Comparison of ENCODE assay signal across 7 cellular contexts in genomic region chr3:32421991-32422859, GRCh38. TPM values are rescaled to one million over a fixed set of nuclear protein-coding genes. Genes with fewer than 3 reads are reported as not detected.
A peak's percentile ranks its signal among the peaks of the same experiment; 100 is the strongest.
DNase-seq lines count a peak whose midpoint lies in the region; TF ChIP-seq lines count a peak whose summit lies in the region.

No MANE protein-coding gene starts in this region.

- peaks cover 56 to 66% of the 10 kb centered on the region in 2 donors for H3K4me1 ChIP-seq in thyroid gland

- H3K27ac ChIP-seq in brain microvascular endothelial cell (peak overlapping the region; percentile 26), thyroid gland (peak overlapping the region; percentile 93 to 98 (median 96))

- no peaks in the 10 kb centered on the region for H3K36me3 ChIP-seq in brain microvascular endothelial cell (replicated peaks)
- H3K36me3 ChIP-seq in thyroid gland, result no peaks in the 10 kb centered on the region

- in situ Hi-C loops in brain microvascular endothelial cell (cut with HindIII; ENCODE audit: low pct_ligation_motif_present, low sequenced_read_pairs), result no loop called here
- in situ Hi-C loops in G401 (cut with HindIII; ENCODE audit: low sequenced_read_pairs), result no loop called here

- no peak for TF ChIP-seq CTCF in brain microvascular endothelial cell (IDR thresholded peaks at IDR 0.05; ENCODE audit: low read depth, low read length, missing control alignments)
- no peak for TF ChIP-seq CTCF in thyroid gland (IDR thresholded peaks at IDR 0.05)

- peak in 1 of 2 donors; percentile 34 for TF ChIP-seq POLR2A in thyroid gland (IDR thresholded peaks at IDR 0.05)

- DNase-seq in ELR (ENCODE audit: low read depth) (peak; percentile 83), NCI-H2029 treated with DMSO at 0.1 percent for 48 hours (lab: John Stamatoyannopoulos, UW) (peak; percentile 88), brain microvascular endothelial cell (peak; percentile 62), left kidney (ENCODE audit: low read depth, low spot score) (peak; percentile 47), thyroid gland (peak; percentile 98 to 99), G401 (ENCODE audit: low spot score) (no peak), GM19238 (ENCODE audit: insufficient read length, low spot score) (no peak)

- intact Hi-C loops in thyroid gland (cut with DNase I), result no loop called here

- WGBS in thyroid gland, 2 donors, result 14 to 18% methylated on average over 10 of the region's 10 CpGs

- no peak overlapping the region for H3K4me3 ChIP-seq in brain microvascular endothelial cell (ENCODE audit: low read depth, low read length)
- H3K4me3 ChIP-seq in thyroid gland (replicated peaks in 1 of 3), result no peak overlapping the region

- H3K9me3 ChIP-seq in thyroid gland, result no peaks in the 10 kb centered on the region

- H3K27me3 ChIP-seq in brain microvascular endothelial cell (replicated peaks), result no peaks in the 10 kb centered on the region
- H3K27me3 ChIP-seq in thyroid gland, result no peaks in the 10 kb centered on the region

RNA-seq across cellular contexts. Expression of gene CMTM7, which starts 30.6 kb away (rescaled TPM):
- 10 to 100 TPM; 14.8 to 24.7 (median 22.0) TPM for total RNA-seq in thyroid gland
- total RNA-seq in G401 (2014; rRNA removed; shearing (Covaris generic)), result 4.5 and 12.4 TPM in 2 replicates

Comparison
In these comparisons a context has a peak if more than half of its experiments do, and no peak if none do; other contexts are left out.
1. DNase-seq: peak in ELR (single experiment), NCI-H2029 treated with DMSO at 0.1 percent for 48 hours (single experiment), brain microvascular endothelial cell (single experiment), left kidney (single experiment) and thyroid gland (2 of 2); none in G401 (single experiment) and GM19238 (single experiment).